Comparison of ENCODE assay signal across 23 cellular contexts in genomic region chr3:54663558-54664114, GRCh38.
DNase-seq lines count a peak whose midpoint lies in the region; ATAC-seq, FAIRE-seq and TF ChIP-seq lines count a peak whose summit lies in the region.
"Had no signal": no experiment of that assay in that cellular context is flagged by ENCODE, and none has a peak within 500 bp of the region (broad histone marks: within the 10 kb centered on the region; RNA-seq: fewer than 3 reads in every experiment).

No MANE protein-coding gene starts in this region.

- ATAC-seq in gastroesophageal sphincter = peak; percentile 24
- ATAC-seq in sciatic nerve = peak; percentile 76
- ATAC-seq: Panc1 had no signal

- H3K4me3 Mint-ChIP-seq in brain = no peak overlapping the region
- H3K4me3 Mint-ChIP-seq: CD4-positive, alpha-beta memory T cell; IgD-negative memory B cell had no signal

- intact Hi-C loops in sciatic nerve (cut with DNase I) (no loop called here), uterus (cut with DNase I; ENCODE audit: low total_unique reads) (no loop called here)

- H3K36me3 ChIP-seq in gastroesophageal sphincter (no peaks in the 10 kb centered on the region), uterus (no peaks in the 10 kb centered on the region), MM.1S (replicated peaks; ENCODE audit: insufficient read depth, low read length) (no peaks in the 10 kb centered on the region)
- H3K36me3 ChIP-seq: BLaER1 had no signal

- H2AFZ ChIP-seq in MM.1S (ENCODE audit: low read length) = no peak overlapping the region

- FAIRE-seq in H54 (lab: Jason Lieb, UNC) = no peak
- FAIRE-seq: GM12892 had no signal

- H3K9me2 ChIP-seq in MM.1S (replicated peaks; ENCODE audit: insufficient read depth, low read length) = no peaks in the 10 kb centered on the region

- H3K9me3 Mint-ChIP-seq in brain = peaks cover 0 to 10% (median 0%) of the 10 kb centered on the region in 5 experiments
- H3K9me3 Mint-ChIP-seq: CD4-positive, alpha-beta memory T cell had no signal

- TF ChIP-seq CTCF in brain (conservative IDR thresholded peaks at IDR 0.05) (no peak), gastroesophageal sphincter (IDR thresholded peaks at IDR 0.05) (no peak), uterus (IDR thresholded peaks at IDR 0.05) (no peak), MM.1S (IDR thresholded peaks at IDR 0.05; ENCODE audit: low read length) (no peak)

- H3K27me3 ChIP-seq in gastroesophageal sphincter (no peaks in the 10 kb centered on the region), uterus (no peaks in the 10 kb centered on the region), MM.1S (replicated peaks; ENCODE audit: insufficient read depth, low read length) (no peaks in the 10 kb centered on the region)
- H3K27me3 ChIP-seq: BLaER1 had no signal

- DNase-seq in sciatic nerve (ENCODE audit: low spot score) (no peak), uterus (peak; percentile 18 to 22), MM.1S (no peak), H54 (ENCODE audit: insufficient read length, low spot score) (no peak), dermis blood vessel endothelial cell (no peak)
- DNase-seq: Caco-2; CD4-positive, alpha-beta memory T cell; DMS 273 treated with DMSO at 0.1 percent for 48 hours; DMS79 treated with DMSO at 0.1 percent for 48 hours; MV-4-11; NCI-H1105 treated with DMSO at 0.1 percent for 48 hours; NCI-H2081; NCI-H2171; NCI-H345; NCI-H524; NCI-H82; SIG-M5 had no signal

- no peak overlapping the region for H3K4me3 ChIP-seq in gastroesophageal sphincter
- H3K4me3 ChIP-seq in uterus = no peak overlapping the region
- no peak overlapping the region for H3K4me3 ChIP-seq in MM.1S (ENCODE audit: low read length)
- H3K4me3 ChIP-seq: BLaER1 had no signal

- H4K20me1 ChIP-seq in MM.1S (ENCODE audit: insufficient read depth, low read length) = no peaks in the 10 kb centered on the region
- H4K20me1 ChIP-seq: BLaER1 had no signal

- H3K36me3 Mint-ChIP-seq in brain = no peaks in the 10 kb centered on the region
- H3K36me3 Mint-ChIP-seq: CD4-positive, alpha-beta memory T cell; IgD-negative memory B cell had no signal

- H3K9me3 ChIP-seq in gastroesophageal sphincter (no peaks in the 10 kb centered on the region), uterus (no peaks in the 10 kb centered on the region), MM.1S (replicated peaks; ENCODE audit: insufficient read depth, low read length) (no peaks in the 10 kb centered on the region)
- H3K9me3 ChIP-seq: BLaER1, Caco-2 had no signal

- H3K27ac Mint-ChIP-seq in brain = peak overlapping the region in 4 of 5 experiments; percentile 38 to 79 (median 64)
- H3K27ac Mint-ChIP-seq: CD4-positive, alpha-beta memory T cell; IgD-negative memory B cell had no signal

- no peaks in the 10 kb centered on the region for H3K79me2 ChIP-seq in MM.1S (ENCODE audit: low read length)

- H3K4me2 ChIP-seq in MM.1S (ENCODE audit: low read depth, low read length) = no peak overlapping the region
- H3K4me2 ChIP-seq: BLaER1 had no signal

- 71 to 89% methylated on average over 3 to 4 of the region's 7 CpGs for WGBS in gastroesophageal sphincter (ENCODE audit: low coverage in 1 of 2), 2 donors

- H3K27ac ChIP-seq in gastroesophageal sphincter (peak overlapping the region in 1 of 4 donors; percentile 78), uterus (peak overlapping the region; percentile 16 to 46), MM.1S (ENCODE audit: low read length) (no peak overlapping the region)
- H3K27ac ChIP-seq: BLaER1 had no signal

- peaks cover 38% of the 10 kb centered on the region for H3K4me1 Mint-ChIP-seq in brain
- H3K4me1 Mint-ChIP-seq: CD4-positive, alpha-beta memory T cell; IgD-negative memory B cell had no signal

- TF ChIP-seq POLR2A in gastroesophageal sphincter (IDR thresholded peaks at IDR 0.05) = no peak
- TF ChIP-seq POLR2A in uterus (IDR thresholded peaks at IDR 0.05) = no peak
- no peak for TF ChIP-seq POLR2A in H54 (IDR thresholded peaks at IDR 0.05; ENCODE audit: low read depth, low read length)

- H3F3A ChIP-seq in MM.1S (ENCODE audit: insufficient read depth, low read length) = no peaks in the 10 kb centered on the region

- H3K4me1 ChIP-seq in gastroesophageal sphincter (peaks cover 0 to 5% (median 0%) of the 10 kb centered on the region in 3 donors), uterus (no peaks in the 10 kb centered on the region), MM.1S (ENCODE audit: low read length) (no peaks in the 10 kb centered on the region)
- H3K4me1 ChIP-seq: BLaER1, Caco-2 had no signal

- no peaks in the 10 kb centered on the region for H3K27me3 Mint-ChIP-seq in brain
- H3K27me3 Mint-ChIP-seq: IgD-negative memory B cell had no signal

- no peak for TF ChIP-seq EP300 in gastroesophageal sphincter (IDR thresholded peaks at IDR 0.05)

- H3K9ac ChIP-seq in MM.1S (ENCODE audit: low read length) = no peak overlapping the region
- H3K9ac ChIP-seq: BLaER1 had no signal

Comparison
In these comparisons a context has a peak if more than half of its experiments do, and no peak if none do; other contexts are left out.
1. DNase-seq: peak in uterus (2 of 2); none in sciatic nerve (single experiment), MM.1S (single experiment), H54 (single experiment) and dermis blood vessel endothelial cell (single experiment).